In genomic region chr5:164345853-164346252, GRCh38 we compare ENCODE assay signal across 31 cellular contexts.
"Had no signal": no experiment of that assay in that cellular context is flagged by ENCODE, and none has a peak within 500 bp of the region (broad histone marks: within the 10 kb centered on the region; RNA-seq: fewer than 3 reads in every experiment).

No MANE protein-coding gene starts in this region.

- H3K27me3 Mint-ChIP-seq: activated CD4-positive, alpha-beta memory T cell treated with anti-CD3 and anti-CD28 coated beads for 36 hours; activated CD4-positive, alpha-beta T cell treated with anti-CD3 and anti-CD28 coated beads for 36 hours; activated CD4-positive, alpha-beta T cell treated with anti-CD3 and anti-CD28 coated beads, Interleukin-2, amount 10 ng/mL, durations not matched to agents 24 days and 14 days; activated CD8-positive, alpha-beta memory T cell treated with anti-CD3 and anti-CD28 coated beads, Interleukin-2, amount 10 ng/mL, durations not matched to agents 7 days and 5 days; activated naive CD4-positive, alpha-beta T cell treated with anti-CD3 and anti-CD28 coated beads, Interleukin-2, amount 50 U/mL, for 24 hours; activated naive CD8-positive, alpha-beta T cell treated with anti-CD3 and anti-CD28 coated beads for 36 hours; activated naive CD8-positive, alpha-beta T cell treated with anti-CD3 and anti-CD28 coated beads, Interleukin-2, amount 50 U/mL, for 24 hours; effector memory CD8-positive, alpha-beta T cell; T-cell had no signal

- H3K36me3 Mint-ChIP-seq: activated CD4-positive, alpha-beta memory T cell treated with anti-CD3 and anti-CD28 coated beads for 36 hours; activated naive CD4-positive, alpha-beta T cell treated with anti-CD3 and anti-CD28 coated beads, Interleukin-2, amount 50 U/mL, for 24 hours; activated naive CD8-positive, alpha-beta T cell treated with anti-CD3 and anti-CD28 coated beads for 36 hours; brain; T-cell had no signal

- H3K9me3 Mint-ChIP-seq: activated CD4-positive, alpha-beta T cell treated with anti-CD3 and anti-CD28 coated beads, Interleukin-2, amount 10 ng/mL, durations not matched to agents 24 days and 14 days; activated naive CD8-positive, alpha-beta T cell treated with anti-CD3 and anti-CD28 coated beads for 36 hours; activated naive CD8-positive, alpha-beta T cell treated with anti-CD3 and anti-CD28 coated beads, Interleukin-2, amount 50 U/mL, for 24 hours; activated T-helper 1 cell treated with anti-CD3 and anti-CD28 coated beads, Interleukin-12 subunit alpha, Interleukin-12 subunit beta, Interleukin-2, Interleukin-4 antibody, amounts not matched to agents 30 ng/mL and 10 ng/mL and 1 ng/mL, durations not matched to agents 14 hours and 24 hours and 36 hours; T-helper 1 cell treated with Interleukin-12 subunit alpha and Interleukin-12 subunit beta and Interleukin-4 antibody, amounts not matched to agents 30 μg/mL and 1 μg/mL, for 36 hours had no signal

- H3K36me3 ChIP-seq: adrenal gland, ascending aorta, esophagus squamous epithelium, gastroesophageal sphincter, heart right ventricle had no signal

- H3K4me1 ChIP-seq: adrenal gland, ascending aorta, esophagus squamous epithelium, gastroesophageal sphincter, heart right ventricle had no signal

- H3K4me3 ChIP-seq: adrenal gland, ascending aorta, esophagus squamous epithelium, gastroesophageal sphincter, heart right ventricle, hepatocyte had no signal

- H3K4me1 Mint-ChIP-seq: activated CD4-positive, alpha-beta T cell treated with anti-CD3 and anti-CD28 coated beads for 36 hours; activated CD4-positive, alpha-beta T cell treated with anti-CD3 and anti-CD28 coated beads, Interleukin-2, amount 10 ng/mL, durations not matched to agents 24 days and 14 days; activated CD8-positive, alpha-beta memory T cell treated with anti-CD3 and anti-CD28 coated beads, Interleukin-2, amount 10 ng/mL, durations not matched to agents 7 days and 5 days; activated naive CD4-positive, alpha-beta T cell treated with anti-CD3 and anti-CD28 coated beads, Interleukin-2, amount 50 U/mL, for 24 hours; activated naive CD8-positive, alpha-beta T cell treated with anti-CD3 and anti-CD28 coated beads for 36 hours; activated naive CD8-positive, alpha-beta T cell treated with anti-CD3 and anti-CD28 coated beads, Interleukin-2, amount 50 U/mL, for 24 hours; T-cell had no signal

- H3K27ac Mint-ChIP-seq: activated CD4-positive, alpha-beta memory T cell treated with anti-CD3 and anti-CD28 coated beads for 36 hours; activated CD4-positive, alpha-beta T cell treated with anti-CD3 and anti-CD28 coated beads for 36 hours; activated CD4-positive, alpha-beta T cell treated with anti-CD3 and anti-CD28 coated beads, Interleukin-2, amount 10 ng/mL, durations not matched to agents 24 days and 14 days; activated CD8-positive, alpha-beta memory T cell treated with anti-CD3 and anti-CD28 coated beads, Interleukin-2, amount 10 ng/mL, durations not matched to agents 7 days and 5 days; activated CD8-positive, alpha-beta T cell treated with anti-CD3 and anti-CD28 coated beads, Interleukin-2, amount 10 ng/mL, durations not matched to agents 7 days and 5 days; activated naive CD4-positive, alpha-beta T cell treated with anti-CD3 and anti-CD28 coated beads for 36 hours; activated naive CD4-positive, alpha-beta T cell treated with anti-CD3 and anti-CD28 coated beads, Interleukin-2, amount 50 U/mL, for 24 hours; activated naive CD8-positive, alpha-beta T cell treated with anti-CD3 and anti-CD28 coated beads for 36 hours; activated naive CD8-positive, alpha-beta T cell treated with anti-CD3 and anti-CD28 coated beads, Interleukin-2, amount 50 U/mL, for 24 hours; activated T-helper 1 cell treated with anti-CD3 and anti-CD28 coated beads, Interleukin-12 subunit alpha, Interleukin-12 subunit beta, Interleukin-2, Interleukin-4 antibody, amounts not matched to agents 30 ng/mL and 10 ng/mL and 1 ng/mL, durations not matched to agents 14 hours and 24 hours and 36 hours; activated T-helper 2 cell treated with anti-CD3 and anti-CD28 coated beads, Interferon-gamma antibody, Interleukin-2, Interleukin-4, amounts not matched to agents 10 μg/mL and 5 μg/mL and 100 μg/mL, durations not matched to agents 14 hours and 24 hours and 36 hours; effector memory CD8-positive, alpha-beta T cell; T-cell; T-helper 1 cell treated with Interleukin-12 subunit alpha and Interleukin-12 subunit beta and Interleukin-4 antibody, amounts not matched to agents 30 μg/mL and 1 μg/mL, for 36 hours had no signal

- H3K27ac ChIP-seq: adrenal gland, ascending aorta, esophagus squamous epithelium, gastroesophageal sphincter, heart right ventricle, hepatocyte had no signal

- H3K4me2 ChIP-seq: hepatocyte had no signal

- DNase-seq: activated CD4-positive, alpha-beta memory T cell treated with anti-CD3 and anti-CD28 coated beads for 36 hours; activated CD4-positive, alpha-beta T cell treated with anti-CD3 and anti-CD28 coated beads for 36 hours; activated CD4-positive, alpha-beta T cell treated with anti-CD3 and anti-CD28 coated beads, Interleukin-2, amount 10 ng/mL, durations not matched to agents 24 days and 14 days; activated CD4-positive, CD25-positive, alpha-beta regulatory T cell; activated CD4-positive, CD25-positive, alpha-beta regulatory T cell treated with anti-CD3 and anti-CD28 coated beads, Interleukin-2, amount 50 U/mL, for 72 hours; activated CD8-positive, alpha-beta memory T cell treated with anti-CD3 and anti-CD28 coated beads, Interleukin-2, amount 10 ng/mL, durations not matched to agents 7 days and 5 days; activated CD8-positive, alpha-beta memory T cell treated with anti-CD3 and anti-CD28 coated beads, Interleukin-2, amount 50 U/mL, for 4 hours; activated CD8-positive, alpha-beta T cell treated with anti-CD3 and anti-CD28 coated beads, Interleukin-2, amount 10 ng/mL, durations not matched to agents 7 days and 5 days; activated effector memory CD4-positive, alpha-beta T cell treated with anti-CD3 and anti-CD28 coated beads, Interleukin-2, amount 50 U/mL, for 16 hours; activated naive CD4-positive, alpha-beta T cell treated with anti-CD3 and anti-CD28 coated beads for 36 hours; activated naive CD8-positive, alpha-beta T cell treated with anti-CD3 and anti-CD28 coated beads for 36 hours; activated naive CD8-positive, alpha-beta T cell treated with anti-CD3 and anti-CD28 coated beads, Interleukin-2, amount 50 U/mL, for 24 hours; activated T-cell treated with anti-CD3 and anti-CD28 coated beads, Interleukin-2, amount 50 U/mL, for 1 hour; activated T-cell treated with anti-CD3 and anti-CD28 coated beads, Interleukin-2, amount 50 U/mL, for 48 hours; adrenal gland; cortex of kidney; effector CD4-positive, alpha-beta T cell; effector memory CD8-positive, alpha-beta T cell; esophagus squamous epithelium; foreskin melanocyte; T-cell; T-helper 9 cell had no signal

- H3K79me2 ChIP-seq: hepatocyte had no signal

- H3K4me3 Mint-ChIP-seq: activated CD4-positive, alpha-beta memory T cell treated with anti-CD3 and anti-CD28 coated beads for 36 hours; activated CD4-positive, alpha-beta T cell treated with anti-CD3 and anti-CD28 coated beads for 36 hours; activated CD4-positive, alpha-beta T cell treated with anti-CD3 and anti-CD28 coated beads, Interleukin-2, amount 10 ng/mL, durations not matched to agents 24 days and 14 days; activated CD8-positive, alpha-beta memory T cell treated with anti-CD3 and anti-CD28 coated beads, Interleukin-2, amount 10 ng/mL, durations not matched to agents 7 days and 5 days; activated CD8-positive, alpha-beta T cell treated with anti-CD3 and anti-CD28 coated beads, Interleukin-2, amount 10 ng/mL, durations not matched to agents 7 days and 5 days; activated naive CD4-positive, alpha-beta T cell treated with anti-CD3 and anti-CD28 coated beads for 36 hours; activated naive CD4-positive, alpha-beta T cell treated with anti-CD3 and anti-CD28 coated beads, Interleukin-2, amount 50 U/mL, for 24 hours; activated naive CD8-positive, alpha-beta T cell treated with anti-CD3 and anti-CD28 coated beads for 36 hours; activated naive CD8-positive, alpha-beta T cell treated with anti-CD3 and anti-CD28 coated beads, Interleukin-2, amount 50 U/mL, for 24 hours; activated T-helper 1 cell treated with anti-CD3 and anti-CD28 coated beads, Interleukin-12 subunit alpha, Interleukin-12 subunit beta, Interleukin-2, Interleukin-4 antibody, amounts not matched to agents 30 ng/mL and 10 ng/mL and 1 ng/mL, durations not matched to agents 14 hours and 24 hours and 36 hours; effector memory CD8-positive, alpha-beta T cell; T-cell; T-helper 1 cell treated with Interleukin-12 subunit alpha and Interleukin-12 subunit beta and Interleukin-4 antibody, amounts not matched to agents 30 μg/mL and 1 μg/mL, for 36 hours had no signal

- H3K27me3 ChIP-seq: adrenal gland, ascending aorta, esophagus squamous epithelium, gastroesophageal sphincter, heart right ventricle, hepatocyte had no signal
